ENCODE assay signal across 5 cellular contexts in the genomic region with DNA sequence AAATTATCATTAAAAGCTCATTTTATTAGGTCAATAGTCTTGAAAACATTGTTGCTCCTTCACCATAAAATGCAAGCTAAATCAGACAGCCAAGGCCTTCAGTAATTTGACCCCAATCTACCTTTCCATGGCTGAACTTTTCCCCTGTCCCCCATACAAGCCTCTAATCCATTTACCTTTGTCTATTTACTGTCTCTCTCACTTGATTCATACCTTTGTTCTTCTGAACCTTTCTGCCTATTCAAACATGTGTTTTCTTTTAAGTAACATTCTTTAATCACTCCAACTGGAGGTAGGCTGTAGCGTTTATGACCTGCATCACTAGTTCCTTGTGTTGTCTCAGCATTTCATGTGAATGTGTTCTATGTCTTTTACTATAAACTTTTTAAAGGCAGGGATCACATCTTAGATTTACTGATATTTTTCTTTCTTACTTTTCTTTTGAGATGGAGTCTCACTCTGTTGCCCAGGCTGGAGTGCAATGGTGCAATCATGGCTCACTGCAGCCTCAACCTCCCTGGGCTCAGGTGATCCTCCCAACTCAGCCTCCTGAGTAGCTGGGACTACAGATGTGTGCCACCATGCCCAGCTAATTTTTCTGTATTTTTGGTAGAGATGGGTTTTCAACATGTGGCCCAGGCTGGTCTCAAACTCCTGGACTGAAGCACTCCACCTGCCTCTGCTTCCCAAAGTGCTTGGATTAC. TPM values are rescaled to one million over a fixed set of nuclear protein-coding genes. Genes with fewer than 3 reads are reported as not detected.
"Had no signal": no experiment of that assay in that cellular context is flagged by ENCODE, and none has a peak within 500 bp of the region (broad histone marks: within the 10 kb centered on the region; RNA-seq: fewer than 3 reads in every experiment).

No MANE protein-coding gene starts in this region.

- H3K4me2 ChIP-seq: GM23338 had no signal

- H3K27ac Mint-ChIP-seq: GM23338, H9 had no signal

- H3K4me3 Mint-ChIP-seq: GM23338, H9 had no signal

- H2AFZ ChIP-seq: GM23338 had no signal

- H3K9me3 Mint-ChIP-seq: GM23338, H9 had no signal

- H3K4me3 ChIP-seq: GM23338, K562 had no signal

- ATAC-seq: GM23338, K562 had no signal

- DNase-seq: H9, HCEC 1CT had no signal

- H3K4me1 Mint-ChIP-seq: GM23338 had no signal

RNA-seq across cellular contexts. Expression of a gene that starts 5.2 kb away (rescaled TPM):
- total RNA-seq: HT-29, K562 had no signal
- polyA plus RNA-seq: K562 had no signal
